In the genomic region with DNA sequence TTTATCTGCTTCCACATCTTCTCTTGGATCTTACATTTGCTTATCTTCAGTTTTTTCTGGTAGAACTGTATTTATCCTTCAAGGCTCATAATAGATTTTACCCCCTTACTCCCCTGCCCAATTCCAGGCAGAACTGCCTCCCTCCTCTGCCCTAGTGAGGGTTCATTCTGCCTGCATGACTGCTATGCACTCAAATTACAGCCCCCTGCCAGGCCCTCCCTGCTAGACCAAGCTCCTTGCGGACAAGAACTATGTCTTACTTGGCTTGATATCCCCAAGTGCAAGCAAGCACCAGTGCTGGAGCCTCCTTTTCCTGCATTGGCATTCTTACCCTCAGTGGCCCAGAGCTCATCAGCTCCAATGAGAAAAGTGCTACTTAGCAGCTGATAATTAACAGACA, we compare ENCODE assay signal across 15 cellular contexts. TPM values are rescaled to one million over a fixed set of nuclear protein-coding genes. Genes with fewer than 3 reads are reported as not detected.
A peak's percentile ranks its signal among the peaks of the same experiment; 100 is the strongest.
DNase-seq lines count a peak whose midpoint lies in the region; ATAC-seq, FAIRE-seq and TF ChIP-seq lines count a peak whose summit lies in the region.
"Had no signal": no experiment of that assay in that cellular context is flagged by ENCODE, and none has a peak within 500 bp of the region (broad histone marks: within the 10 kb centered on the region; RNA-seq: fewer than 3 reads in every experiment).

No MANE protein-coding gene starts in this region.

- H3K27me3 ChIP-seq in left ventricle myocardium inferior (ENCODE audit: low read depth) (no peaks in the 10 kb centered on the region), keratinocyte (ENCODE audit: control insufficient read depth, extremely low read depth, insufficient read depth, low read length) (no peaks in the 10 kb centered on the region), upper lobe of right lung (no peaks in the 10 kb centered on the region)
- H3K27me3 ChIP-seq: hepatocyte, upper lobe of left lung had no signal

- H3K4me3 Mint-ChIP-seq in T-helper 17 cell = peak overlapping the region; percentile 85

- H3K36me3 Mint-ChIP-seq in T-helper 17 cell (ENCODE audit: low read depth) = peaks cover 5% of the 10 kb centered on the region

- H3K36me3 ChIP-seq in left ventricle myocardium inferior (peaks cover 5% of the 10 kb centered on the region), keratinocyte (ENCODE audit: control insufficient read depth in 2 of 2, extremely low read depth in 1 of 2, insufficient read depth in 2 of 2, low read length in 2 of 2) (peaks cover 1% of the 10 kb centered on the region in 2 experiments), upper lobe of right lung (no peaks in the 10 kb centered on the region)
- H3K36me3 ChIP-seq: upper lobe of left lung had no signal

- peaks cover 3% of the 10 kb centered on the region for H3K9me1 ChIP-seq in keratinocyte (ENCODE audit: control insufficient read depth, extremely low read depth, insufficient read depth, low read length)

- peaks cover 84% of the 10 kb centered on the region for H3K4me1 Mint-ChIP-seq in T-helper 17 cell

- H3K4me1 ChIP-seq in left ventricle myocardium inferior (peaks cover 100% of the 10 kb centered on the region), keratinocyte (ENCODE audit: control insufficient read depth, extremely low read depth, insufficient read depth, low read length) (peaks cover 36% of the 10 kb centered on the region), upper lobe of right lung (peaks cover 66% of the 10 kb centered on the region)

- H3K4me3 ChIP-seq in left ventricle myocardium inferior (no peak overlapping the region), keratinocyte (ENCODE audit: control insufficient read depth in 2 of 3, extremely low read depth in 1 of 3, insufficient read depth in 2 of 3, low read depth in 1 of 3, low read length in 3 of 3) (no peak overlapping the region), upper lobe of right lung (no peak overlapping the region)
- H3K4me3 ChIP-seq: hepatocyte, upper lobe of left lung had no signal

- peaks cover 44% of the 10 kb centered on the region for H4K20me1 ChIP-seq in keratinocyte (ENCODE audit: control insufficient read depth, extremely low read depth, insufficient read depth, low read length)

- peak overlapping the region; percentile 83 for H3K27ac ChIP-seq in left ventricle myocardium inferior (replicated peaks)
- H3K27ac ChIP-seq in keratinocyte (ENCODE audit: control insufficient read depth, insufficient read depth, low read length) = no peak overlapping the region
- no peak overlapping the region for H3K27ac ChIP-seq in upper lobe of right lung
- H3K27ac ChIP-seq: hepatocyte, upper lobe of left lung had no signal

- dilution Hi-C loops in keratinocyte (cut with MboI; ENCODE audit: extremely low pct_ligation_motif_present, low sequenced_read_pairs) = no loop called here

- H3K79me2 ChIP-seq in keratinocyte (ENCODE audit: control insufficient read depth, insufficient read depth, low read length) = peaks cover 95% of the 10 kb centered on the region

- ATAC-seq in T-helper 17 cell = no peak
- ATAC-seq in upper lobe of right lung = no peak
- ATAC-seq: left lobe of liver had no signal

- no peak for TF ChIP-seq CTCF in left ventricle myocardium inferior (IDR thresholded peaks at IDR 0.05; ENCODE audit: borderline replicate concordance)
- no peak for TF ChIP-seq CTCF in keratinocyte (optimal IDR thresholded peaks at IDR 0.05 in 1 of 3, IDR thresholded peaks at IDR 0.05 in 1 of 3, conservative IDR thresholded peaks at IDR 0.05 in 1 of 3; ENCODE audit: extremely low read depth in 1 of 3, insufficient read depth in 2 of 3, low read length in 3 of 3)
- TF ChIP-seq CTCF in upper lobe of right lung (IDR thresholded peaks at IDR 0.05) = no peak

- H3K4me2 ChIP-seq in keratinocyte (ENCODE audit: control insufficient read depth, extremely low read depth, insufficient read depth, low read depth, low read length) = peak overlapping the region; percentile 1
- H3K4me2 ChIP-seq: hepatocyte had no signal

- no peaks in the 10 kb centered on the region for H3K27me3 Mint-ChIP-seq in T-helper 17 cell

- H2AFZ ChIP-seq in keratinocyte (ENCODE audit: control insufficient read depth, low read length) = no peak overlapping the region
- H2AFZ ChIP-seq: hepatocyte had no signal

- H3K9ac ChIP-seq in keratinocyte (ENCODE audit: control insufficient read depth, extremely low read depth, insufficient read depth, low read length) = no peak overlapping the region

- DNase-seq in left ventricle myocardium inferior = no peak
- DNase-seq in cardiac septum (ENCODE audit: low spot score) = no peak
- DNase-seq in T-helper 17 cell = no peak
- no peak for DNase-seq in keratinocyte (ENCODE audit: low read depth, low spot score)
- DNase-seq in upper lobe of right lung = peak; percentile 6
- DNase-seq in NCI-H2107 (lab: John Stamatoyannopoulos, UW) = no peak
- DNase-seq in hypothalamus (lab: John Stamatoyannopoulos, UW) = no peak
- no peak for DNase-seq in NOMO-1 treated with dmso at 0.1 percent for 144 hours (lab: John Stamatoyannopoulos, UW; ENCODE audit: unreplicated experiment)
- DNase-seq: DMS79, GOT3, MM.1S, SHP77 treated with DMSO at 0.1 percent for 48 hours, upper lobe of left lung had no signal

- FAIRE-seq in keratinocyte (lab: Jason Lieb, UNC) = no peak

- H3K9me3 ChIP-seq in left ventricle myocardium inferior (replicated peaks) (no peaks in the 10 kb centered on the region), T-helper 17 cell (ENCODE audit: control insufficient read depth, low read length, poor library complexity, severe bottlenecking) (no peaks in the 10 kb centered on the region), keratinocyte (ENCODE audit: control insufficient read depth, low read depth, low read length) (no peaks in the 10 kb centered on the region), upper lobe of right lung (no peaks in the 10 kb centered on the region)
- H3K9me3 ChIP-seq: upper lobe of left lung had no signal

- intact Hi-C loops in left ventricle myocardium inferior (cut with micrococcal nuclease) (no loop called here), cardiac septum (cut with DNase I) (no loop called here), upper lobe of right lung (cut with DNase I) (no loop called here)

- H3K27ac Mint-ChIP-seq in T-helper 17 cell = peak overlapping the region; percentile 98

RNA-seq across cellular contexts. Expression of a gene that starts 18.1 kb away (rescaled TPM):
- total RNA-seq in left ventricle myocardium inferior (215 TPM), cardiac septum (242 TPM), T-helper 17 cell (100 to 1,000 TPM; 181 to 182 TPM), upper lobe of right lung (92.3 TPM)
- 41.5 to 67.0 TPM (median 42.1 TPM) in 3 replicates for polyA plus RNA-seq in keratinocyte
- polyA plus RNA-seq in keratinocyte (2011; ENCODE audit: low read depth) = 21.7 TPM
- 60.1 and 61.0 TPM in 2 replicates for polyA plus RNA-seq in keratinocyte (2011; cell fraction: cytosol; rRNA removed)
- 49.3 and 51.2 TPM in 2 replicates for polyA plus RNA-seq in keratinocyte (2011; cell fraction: nucleus; rRNA removed)
- 44.0 and 47.9 TPM in 2 replicates for polyA plus RNA-seq in keratinocyte (2012; ENCODE audit: low replicate concordance)
- polyA minus RNA-seq in keratinocyte = 52.2 to 83.1 TPM (median 53.9 TPM) in 3 replicates
- polyA minus RNA-seq in keratinocyte (2011; cell fraction: cytosol; rRNA and poly(A)+ RNA removed) = 45.8 TPM
- polyA minus RNA-seq in keratinocyte (2011; cell fraction: nucleus; rRNA and poly(A)+ RNA removed) = 18.9 and 26.6 TPM in 2 replicates
